Comparison of ENCODE assay signal across 8 cellular contexts in the genomic region with DNA sequence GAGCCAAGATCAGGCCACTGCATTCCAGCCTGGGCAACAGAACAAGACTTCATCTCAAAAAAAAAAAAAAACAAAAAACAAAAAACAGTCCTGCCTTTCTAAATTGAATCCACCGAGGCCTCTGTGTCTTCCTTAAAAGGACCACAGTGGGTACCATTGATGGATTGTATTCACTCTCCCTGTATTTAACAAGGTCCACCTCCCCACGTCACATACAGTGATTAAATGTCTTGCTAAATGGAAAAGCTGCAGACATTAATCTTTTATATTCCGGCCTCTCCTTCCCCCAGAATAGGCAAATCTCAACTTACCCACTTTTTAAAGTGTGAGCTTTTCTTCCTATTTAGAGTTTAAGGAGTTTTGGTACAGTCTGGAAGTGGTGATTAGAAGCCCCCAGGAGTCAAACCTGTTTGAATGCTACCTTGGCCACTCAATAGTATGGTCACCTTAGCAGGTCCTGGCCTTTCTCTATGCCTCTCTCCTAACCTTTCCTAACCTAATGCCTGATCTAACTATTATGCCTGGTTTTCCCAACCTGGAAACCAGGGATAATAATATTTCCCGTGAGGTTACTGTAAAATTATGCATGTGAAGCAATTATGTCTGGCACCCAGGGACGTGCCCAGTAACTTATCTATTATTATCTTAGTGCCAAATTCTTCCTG. TPM values are rescaled to one million over a fixed set of nuclear protein-coding genes. Genes with fewer than 3 reads are reported as not detected.
DNase-seq lines count a peak whose midpoint lies in the region; ATAC-seq, FAIRE-seq and TF ChIP-seq lines count a peak whose summit lies in the region.

No MANE protein-coding gene starts in this region.

- peak overlapping the region; percentile 96 for H3K4me3 Mint-ChIP-seq in stimulated activated naive CD8-positive, alpha-beta T cell treated with anti-CD3 and anti-CD28 coated beads, Interleukin-15, Interleukin-2, amounts not matched to agents 100 ng/mL and 50 ng/mL, for 24 hours

- in situ Hi-C loops in GM13976 (cut with MboI; ENCODE audit: low sequenced_read_pairs, unreplicated experiment), result no loop called here

- peaks cover 19 to 37% of the 10 kb centered on the region in 2 donors for H3K4me1 ChIP-seq in muscle layer of duodenum (ENCODE audit: control insufficient read depth in 1 of 2, insufficient read depth in 2 of 2, low read length in 2 of 2)

- H3K36me3 ChIP-seq in bronchial epithelial cell (ENCODE audit: control insufficient read depth, insufficient read depth, low read length) (peaks cover 4% of the 10 kb centered on the region), muscle layer of duodenum (ENCODE audit: control insufficient read depth in 1 of 2, insufficient read depth in 2 of 2, low read length in 2 of 2) (peaks cover 0 to 32% of the 10 kb centered on the region in 2 donors)

- TF ChIP-seq CTCF in bronchial epithelial cell (IDR thresholded peaks at IDR 0.05; ENCODE audit: insufficient read depth, low read length, severe bottlenecking) (no peak), GM13976 (IDR thresholded peaks at IDR 0.05; ENCODE audit: borderline replicate concordance, control extremely low read depth, extremely low read depth, insufficient read depth, missing control alignments) (no peak)

- H3K27me3 ChIP-seq in bronchial epithelial cell (ENCODE audit: control insufficient read depth, insufficient read depth, low read length) (no peaks in the 10 kb centered on the region), muscle layer of duodenum (ENCODE audit: low read depth, low read length) (no peaks in the 10 kb centered on the region)

- H3K9me3 Mint-ChIP-seq in stimulated activated naive CD8-positive, alpha-beta T cell treated with anti-CD3 and anti-CD28 coated beads, Interleukin-15, Interleukin-2, amounts not matched to agents 100 ng/mL and 50 ng/mL, for 24 hours, result no peaks in the 10 kb centered on the region

- H3K4me1 Mint-ChIP-seq in stimulated activated naive CD8-positive, alpha-beta T cell treated with anti-CD3 and anti-CD28 coated beads, Interleukin-15, Interleukin-2, amounts not matched to agents 100 ng/mL and 50 ng/mL, for 24 hours (ENCODE audit: low read depth), result peaks cover 73% of the 10 kb centered on the region

- peaks cover 57% of the 10 kb centered on the region for H3K36me3 Mint-ChIP-seq in stimulated activated naive CD8-positive, alpha-beta T cell treated with anti-CD3 and anti-CD28 coated beads, Interleukin-15, Interleukin-2, amounts not matched to agents 100 ng/mL and 50 ng/mL, for 24 hours (ENCODE audit: low read depth)

- H3K27ac Mint-ChIP-seq in stimulated activated naive CD8-positive, alpha-beta T cell treated with anti-CD3 and anti-CD28 coated beads, Interleukin-15, Interleukin-2, amounts not matched to agents 100 ng/mL and 50 ng/mL, for 24 hours, result peak overlapping the region; percentile 74

- no peaks in the 10 kb centered on the region for H3K27me3 Mint-ChIP-seq in stimulated activated naive CD8-positive, alpha-beta T cell treated with anti-CD3 and anti-CD28 coated beads, Interleukin-15, Interleukin-2, amounts not matched to agents 100 ng/mL and 50 ng/mL, for 24 hours

- no peak for FAIRE-seq in bronchial epithelial cell (lab: Jason Lieb, UNC)

- no peaks in the 10 kb centered on the region for H3K9me3 ChIP-seq in muscle layer of duodenum (ENCODE audit: control insufficient read depth in 1 of 2, low read length in 2 of 2)

- no peak for DNase-seq in stimulated activated naive CD8-positive, alpha-beta T cell treated with anti-CD3 and anti-CD28 coated beads, Interleukin-15, Interleukin-2, amounts not matched to agents 100 U/mL and 50 U/mL, for 24 hours
- DNase-seq in bronchial epithelial cell (ENCODE audit: low read depth) (no peak), foreskin melanocyte (no peak), GM13976 (ENCODE audit: low spot score) (no peak), putamen (ENCODE audit: low spot score) (no peak)

- no peak for ATAC-seq in stimulated activated naive CD8-positive, alpha-beta T cell treated with anti-CD3 and anti-CD28 coated beads, Interleukin-15, Interleukin-2, amounts not matched to agents 100 U/mL and 50 U/mL, for 24 hours
- ATAC-seq in HG02840 (IDR thresholded peaks at IDR 0.05; ENCODE audit: low FRiP score, unreplicated experiment), result no peak

- peak overlapping the region; percentile 92 for H3K4me3 ChIP-seq in bronchial epithelial cell (ENCODE audit: low read depth, low read length)
- peak overlapping the region; percentile 82 to 99 for H3K4me3 ChIP-seq in muscle layer of duodenum (ENCODE audit: low read depth in 1 of 2, low read length in 2 of 2)

- H3K27ac ChIP-seq in muscle layer of duodenum (ENCODE audit: low read length), result peak overlapping the region; percentile 99

RNA-seq across cellular contexts. Expression of gene NFE2L2, which starts 3.3 kb away (rescaled TPM):
- 64.5 and 68.5 TPM in 2 replicates for total RNA-seq in bronchial epithelial cell

RNA-seq across cellular contexts. Expression of gene HNRNPA3, which starts 48.7 kb away (rescaled TPM):
- 30.5 and 34.3 TPM in 2 replicates for total RNA-seq in bronchial epithelial cell
